Comparison of ENCODE assay signal across 1 cellular context in the genomic region with DNA sequence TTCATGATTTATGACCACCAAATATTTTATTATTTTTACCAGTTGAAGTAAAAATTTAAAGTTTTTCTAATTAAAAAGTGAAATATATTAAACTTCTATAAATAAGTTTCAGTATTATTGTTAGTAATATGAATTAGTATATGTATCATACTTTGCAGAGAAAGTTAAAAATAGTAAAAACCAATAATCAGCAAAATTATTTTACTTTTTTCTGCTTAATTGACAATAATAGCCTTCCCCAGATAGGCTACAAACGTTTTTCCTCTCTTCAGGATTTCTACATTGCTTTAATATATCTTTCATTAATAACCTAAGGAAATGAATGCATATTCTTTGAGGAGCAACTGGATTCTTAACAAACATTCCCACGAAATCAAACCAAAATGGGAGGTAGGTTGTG.
TF ChIP-seq lines count a peak whose summit lies in the region.

No MANE protein-coding gene starts in this region.

TF ChIP-seq in HepG2, 621 proteins besides CTCF, POLR2A, EP300 and RAD21 (continued from another document):
- TF ChIP-seq, protein P1, sequence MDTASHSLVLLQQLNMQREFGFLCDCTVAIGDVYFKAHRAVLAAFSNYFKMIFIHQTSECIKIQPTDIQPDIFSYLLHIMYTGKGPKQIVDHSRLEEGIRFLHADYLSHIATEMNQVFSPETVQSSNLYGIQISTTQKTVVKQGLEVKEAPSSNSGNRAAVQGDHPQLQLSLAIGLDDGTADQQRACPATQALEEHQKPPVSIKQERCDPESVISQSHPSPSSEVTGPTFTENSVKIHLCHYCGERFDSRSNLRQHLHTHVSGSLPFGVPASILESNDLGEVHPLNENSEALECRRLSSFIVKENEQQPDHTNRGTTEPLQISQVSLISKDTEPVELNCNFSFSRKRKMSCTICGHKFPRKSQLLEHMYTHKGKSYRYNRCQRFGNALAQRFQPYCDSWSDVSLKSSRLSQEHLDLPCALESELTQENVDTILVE (CRISPR knock-in tag; IDR thresholded peaks at IDR 0.05) = no peak
